In genomic region chr2:172955587-172955986, GRCh38 we compare ENCODE assay signal across 14 cellular contexts.
A peak's percentile ranks its signal among the peaks of the same experiment; 100 is the strongest.
DNase-seq lines count a peak whose midpoint lies in the region; ATAC-seq and TF ChIP-seq lines count a peak whose summit lies in the region.
"Had no signal": no experiment of that assay in that cellular context is flagged by ENCODE, and none has a peak within 500 bp of the region (broad histone marks: within the 10 kb centered on the region; RNA-seq: fewer than 3 reads in every experiment).

No MANE protein-coding gene starts in this region.

- H2BK5ac ChIP-seq in IMR-90 (ENCODE audit: low read depth, low read length, poor library complexity, severe bottlenecking) = no peak overlapping the region

- H3K56ac ChIP-seq in IMR-90 (ENCODE audit: extremely low read depth, insufficient read depth, low read length) = no peak overlapping the region

- BruUV-seq in IMR-90 (replicated peaks; lab: Mats Ljungman, UMichigan) = no TSS peak

- DNase-seq in H7 (peak; percentile 24), IMR-90 (no peak), neural progenitor cell (ENCODE audit: low spot score) (no peak), HuH-7.5 (ENCODE audit: low spot score) (no peak)
- DNase-seq in activated T-cell treated with anti-CD3 and anti-CD28 coated beads, Interleukin-2, amount 50 U/mL, for 1 hour = no peak
- DNase-seq in activated CD8-positive, alpha-beta memory T cell treated with anti-CD3 and anti-CD28 coated beads, Interleukin-2, amount 10 ng/mL, durations not matched to agents 7 days and 5 days = no peak
- DNase-seq: ACHN; BE2C; C1 segment of cervical spinal cord; Caco-2; CD4-positive, CD25-positive, alpha-beta regulatory T cell; CD8-positive, alpha-beta memory T cell; HFFc6 had no signal

- dilution Hi-C loops in IMR-90 (cut with HindIII; ENCODE audit: low sequenced_read_pairs, unreplicated experiment) = no loop called here

- peaks cover 9% of the 10 kb centered on the region for H3K4me1 Mint-ChIP-seq in neural progenitor cell
- H3K4me1 Mint-ChIP-seq in activated CD8-positive, alpha-beta memory T cell treated with anti-CD3 and anti-CD28 coated beads, Interleukin-2, amount 10 ng/mL, durations not matched to agents 7 days and 5 days = no peaks in the 10 kb centered on the region
- H3K4me1 Mint-ChIP-seq: CD8-positive, alpha-beta memory T cell had no signal

- no peak overlapping the region for H3K23ac ChIP-seq in IMR-90 (ENCODE audit: low read depth, low read length)

- H3K4me3 ChIP-seq in H7 (ENCODE audit: insufficient read depth, low read depth, low read length) = no peak overlapping the region
- H3K4me3 ChIP-seq in IMR-90 (ENCODE audit: insufficient read depth, low read depth, low read length) = no peak overlapping the region
- no peak overlapping the region for H3K4me3 ChIP-seq in neural progenitor cell

- H3K27ac ChIP-seq in IMR-90 (ENCODE audit: insufficient read depth, low read length) = no peak overlapping the region
- H3K27ac ChIP-seq in neural progenitor cell = no peak overlapping the region

- H2BK120ac ChIP-seq in IMR-90 (ENCODE audit: low read depth, low read length) = no peak overlapping the region

- H3K9me3 Mint-ChIP-seq in neural progenitor cell = no peaks in the 10 kb centered on the region
- no peaks in the 10 kb centered on the region for H3K9me3 Mint-ChIP-seq in activated CD8-positive, alpha-beta memory T cell treated with anti-CD3 and anti-CD28 coated beads, Interleukin-2, amount 10 ng/mL, durations not matched to agents 7 days and 5 days (ENCODE audit: low read depth)
- H3K9me3 Mint-ChIP-seq: CD8-positive, alpha-beta memory T cell; HFFc6 had no signal

- TF ChIP-seq POLR2A in IMR-90 (IDR thresholded peaks at IDR 0.05; ENCODE audit: low read depth, low read length) = no peak

- no peak overlapping the region for H2BK15ac ChIP-seq in IMR-90 (ENCODE audit: low read depth, low read length)

- H2BK20ac ChIP-seq in IMR-90 (ENCODE audit: low read depth, low read length) = no peak overlapping the region

- no peaks in the 10 kb centered on the region for H3K9me1 ChIP-seq in IMR-90 (ENCODE audit: insufficient read depth, low read length)

- intact Hi-C loops in IMR-90 (cut with micrococcal nuclease) = no loop called here

- no peak overlapping the region for H3K4me2 ChIP-seq in IMR-90 (ENCODE audit: low read depth, low read length)
- no peak overlapping the region for H3K4me2 ChIP-seq in neural progenitor cell

- H3K27ac Mint-ChIP-seq in neural progenitor cell = no peak overlapping the region
- no peak overlapping the region for H3K27ac Mint-ChIP-seq in activated CD8-positive, alpha-beta memory T cell treated with anti-CD3 and anti-CD28 coated beads, Interleukin-2, amount 10 ng/mL, durations not matched to agents 7 days and 5 days
- H3K27ac Mint-ChIP-seq: CD4-positive, CD25-positive, alpha-beta regulatory T cell; CD8-positive, alpha-beta memory T cell; HFFc6 had no signal

- H3K9ac ChIP-seq in IMR-90 (ENCODE audit: low read depth, low read length) = no peak overlapping the region
- H3K9ac ChIP-seq in neural progenitor cell = no peak overlapping the region

- H4K8ac ChIP-seq in IMR-90 (ENCODE audit: low read depth in 2 of 2, low read length in 2 of 2) = no peak overlapping the region

- H4K5ac ChIP-seq in IMR-90 (ENCODE audit: low read depth, low read length) = no peak overlapping the region

- H2AFZ ChIP-seq in IMR-90 (replicated peaks; ENCODE audit: low read length, poor library complexity) = no peak overlapping the region
- H2AFZ ChIP-seq in neural progenitor cell (replicated peaks) = peak overlapping the region; percentile 48

- H3K9me3 ChIP-seq in IMR-90 (ENCODE audit: control insufficient read depth, insufficient read depth, low read length) = no peaks in the 10 kb centered on the region
- no peaks in the 10 kb centered on the region for H3K9me3 ChIP-seq in neural progenitor cell (ENCODE audit: low read depth)
- H3K9me3 ChIP-seq: BE2C, Caco-2 had no signal

- peak overlapping the region; percentile 62 for H2AK5ac ChIP-seq in IMR-90 (ENCODE audit: low read depth, low read length)

- CTCF ChIA-PET in IMR-90 (lab: Yijun Ruan, JAX) = no interaction called here
- CTCF ChIA-PET in activated CD8-positive, alpha-beta memory T cell treated with anti-CD3 and anti-CD28 coated beads, Interleukin-2, amount 10 ng/mL, durations not matched to agents 7 days and 5 days (lab: Charles Lee) = interaction anchor here (0.6 kb wide), 1 partner anchor 1360 kb away, joined by 4 read pairs; no protein-coding TSS in a partner anchor

- POLR2A ChIA-PET in IMR-90 (lab: Charles Lee; ENCODE audit: unreplicated experiment) = no interaction called here

- H3K4me3 Mint-ChIP-seq in neural progenitor cell = no peak overlapping the region
- H3K4me3 Mint-ChIP-seq in activated CD8-positive, alpha-beta memory T cell treated with anti-CD3 and anti-CD28 coated beads, Interleukin-2, amount 10 ng/mL, durations not matched to agents 7 days and 5 days = no peak overlapping the region
- H3K4me3 Mint-ChIP-seq: CD4-positive, CD25-positive, alpha-beta regulatory T cell; CD8-positive, alpha-beta memory T cell; HFFc6 had no signal

- H3F3A ChIP-seq in neural progenitor cell (ENCODE audit: low read depth) = no peaks in the 10 kb centered on the region

- peaks cover 5% of the 10 kb centered on the region for H3K4me1 ChIP-seq in IMR-90 (ENCODE audit: control insufficient read depth, insufficient read depth, low read length)
- peaks cover 10% of the 10 kb centered on the region for H3K4me1 ChIP-seq in neural progenitor cell
- H3K4me1 ChIP-seq: BE2C had no signal

- H3K36me3 ChIP-seq in H7 (replicated peaks; ENCODE audit: control insufficient read depth, insufficient read depth, low read length) = no peaks in the 10 kb centered on the region
- no peaks in the 10 kb centered on the region for H3K36me3 ChIP-seq in IMR-90 (ENCODE audit: control insufficient read depth, insufficient read depth, low read length)
- H3K36me3 ChIP-seq in neural progenitor cell = no peaks in the 10 kb centered on the region
- H3K36me3 ChIP-seq: BE2C had no signal

- no peak overlapping the region for H3K18ac ChIP-seq in IMR-90 (ENCODE audit: low read depth, low read length)

- no peak for TF ChIP-seq RAD21 in IMR-90 (IDR thresholded peaks at IDR 0.05; ENCODE audit: low read length)

- no peak for ATAC-seq in IMR-90 (ENCODE audit: low read depth)
- ATAC-seq in activated CD8-positive, alpha-beta memory T cell treated with anti-CD3 and anti-CD28 coated beads, Interleukin-2, amount 10 ng/mL, durations not matched to agents 7 days and 5 days = no peak
- ATAC-seq: HCT116 had no signal

- H3K79me2 ChIP-seq in neural progenitor cell (ENCODE audit: low read depth) = no peaks in the 10 kb centered on the region

- no peaks in the 10 kb centered on the region for H4K20me1 ChIP-seq in IMR-90 (ENCODE audit: insufficient read depth, low read length)
- H4K20me1 ChIP-seq in neural progenitor cell (ENCODE audit: low read depth) = no peaks in the 10 kb centered on the region

- no peak overlapping the region for H2AK9ac ChIP-seq in IMR-90 (replicated peaks; ENCODE audit: low read depth, low read length, poor library complexity)

- H3K79me1 ChIP-seq in IMR-90 (ENCODE audit: low read depth in 1 of 2, low read length in 2 of 2) = no peaks in the 10 kb centered on the region

- no peaks in the 10 kb centered on the region for H3K27me3 ChIP-seq in H7 (ENCODE audit: control insufficient read depth, insufficient read depth, low read length)
- H3K27me3 ChIP-seq in IMR-90 (ENCODE audit: control insufficient read depth, insufficient read depth, low read length) = no peaks in the 10 kb centered on the region
- H3K27me3 ChIP-seq in neural progenitor cell = no peaks in the 10 kb centered on the region
- H3K27me3 ChIP-seq: BE2C had no signal

- no peak overlapping the region for H4K91ac ChIP-seq in IMR-90 (ENCODE audit: insufficient read depth, low read depth, low read length)

- no peak for TF ChIP-seq CTCF in IMR-90 (conservative IDR thresholded peaks at IDR 0.05; ENCODE audit: low read depth, low read length)
- TF ChIP-seq CTCF in neural progenitor cell (IDR thresholded peaks at IDR 0.05) = no peak

- no peaks in the 10 kb centered on the region for H3K27me3 Mint-ChIP-seq in neural progenitor cell (ENCODE audit: insufficient read depth, low read depth)
- peaks cover 43% of the 10 kb centered on the region for H3K27me3 Mint-ChIP-seq in activated CD8-positive, alpha-beta memory T cell treated with anti-CD3 and anti-CD28 coated beads, Interleukin-2, amount 10 ng/mL, durations not matched to agents 7 days and 5 days

- no peak overlapping the region for H3K14ac ChIP-seq in IMR-90 (replicated peaks; ENCODE audit: low read depth, low read length)

- H3K36me3 Mint-ChIP-seq in neural progenitor cell = no peaks in the 10 kb centered on the region
- H3K36me3 Mint-ChIP-seq in activated CD8-positive, alpha-beta memory T cell treated with anti-CD3 and anti-CD28 coated beads, Interleukin-2, amount 10 ng/mL, durations not matched to agents 7 days and 5 days = no peaks in the 10 kb centered on the region
- H3K36me3 Mint-ChIP-seq: CD4-positive, CD25-positive, alpha-beta regulatory T cell; CD8-positive, alpha-beta memory T cell had no signal

- in situ Hi-C loops in IMR-90 (cut with MboI; ENCODE audit: low sequenced_read_pairs) = no loop called here

- no peak overlapping the region for H3K4ac ChIP-seq in IMR-90 (ENCODE audit: low read depth, low read length)

- 85% methylated on average over 11 of the region's 11 CpGs; no CpG with 5 or more reads in 1 of the 2 experiments for WGBS in IMR-90 (ENCODE audit: extremely low coverage in 2 of 2, insufficient read length in 1 of 2), 2 experiments

TF ChIP-seq in IMR-90, 13 proteins besides CTCF, POLR2A, EP300 and RAD21 (continues in another document):
- no peak for TF ChIP-seq MXI1 (IDR thresholded peaks at IDR 0.05; ENCODE audit: borderline replicate concordance, low read depth, low read length)
- no peak for TF ChIP-seq USF2 (IDR thresholded peaks at IDR 0.05; ENCODE audit: low read depth, low read length)
- no peak for TF ChIP-seq SMC3 (IDR thresholded peaks at IDR 0.05; ENCODE audit: low read depth, low read length)
- no peak for TF ChIP-seq ELK1 (IDR thresholded peaks at IDR 0.05; ENCODE audit: borderline replicate concordance, low read depth, low read length)
